In the genomic region with DNA sequence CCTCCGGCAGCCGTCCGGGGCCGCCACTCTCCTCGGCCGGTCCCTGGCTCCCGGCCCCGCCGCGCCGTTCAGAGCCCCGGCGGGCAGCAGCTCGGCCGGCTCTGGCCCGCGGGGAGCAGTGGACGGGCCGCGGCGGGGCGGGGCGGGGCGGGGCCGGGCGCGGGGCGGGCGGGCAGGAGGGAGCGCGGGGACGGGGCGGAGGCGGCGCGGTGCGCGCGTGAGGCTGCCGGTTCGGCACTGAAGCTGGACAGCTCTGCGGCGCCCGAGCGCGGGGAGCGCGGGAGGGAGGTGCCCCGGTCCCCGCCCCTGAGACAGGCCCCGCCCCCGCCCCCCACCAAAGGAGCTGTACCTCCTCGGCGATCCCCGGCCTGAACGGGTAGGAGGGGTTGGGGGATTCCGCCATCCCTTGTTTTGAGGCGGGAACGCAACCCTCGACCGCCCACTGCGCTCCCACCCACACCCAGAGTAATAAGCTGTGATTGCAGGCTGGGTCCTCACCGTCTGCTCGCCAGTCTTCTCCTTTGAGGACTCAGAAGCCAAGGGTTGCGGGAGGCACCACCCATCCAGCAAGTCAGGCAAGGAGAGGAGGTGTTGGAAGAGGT, we compare ENCODE assay signal across 10 cellular contexts. TPM values are rescaled to one million over a fixed set of nuclear protein-coding genes. Genes with fewer than 3 reads are reported as not detected.
A peak's percentile ranks its signal among the peaks of the same experiment; 100 is the strongest.
DNase-seq lines count a peak whose midpoint lies in the region; ATAC-seq and TF ChIP-seq lines count a peak whose summit lies in the region.
"Had no signal": no experiment of that assay in that cellular context is flagged by ENCODE, and none has a peak within 500 bp of the region (broad histone marks: within the 10 kb centered on the region; RNA-seq: fewer than 3 reads in every experiment).

A gene (minus strand): TSS at position 239 of the 602 bp plus-strand sequence. CDS start 50,747 bp downstream, outside the sequence.

- H3K27ac ChIP-seq in SJCRH30 (no peak within 1 kb of the TSS), tibial artery (no peak within 1 kb of the TSS)

- TF ChIP-seq CTCF in tibial artery (IDR thresholded peaks at IDR 0.05) = no peak

- DNase-seq in NCI-H2196 (lab: John Stamatoyannopoulos, UW; ENCODE audit: unreplicated experiment) = peak; percentile 32
- DNase-seq in NCI-H2196 treated with DMSO at 0.1 percent for 48 hours (lab: John Stamatoyannopoulos, UW; ENCODE audit: unreplicated experiment) = no peak
- peak; percentile 19 to 35 for DNase-seq in SJCRH30
- DNase-seq in head of caudate nucleus = peak in 25 of 42 donors; percentile 10 to 67 (median 41)
- peak; percentile 21 for DNase-seq in putamen (ENCODE audit: low spot score)
- no peak for DNase-seq in tibial artery
- DNase-seq in activated CD4-positive, CD25-positive, alpha-beta regulatory T cell (lab: John Stamatoyannopoulos, UW) = no peak

- ATAC-seq in GM18517 (IDR thresholded peaks at IDR 0.05; ENCODE audit: unreplicated experiment) = no peak

- H3K27me3 ChIP-seq in SJCRH30 (no peaks in the 10 kb centered on the region), tibial artery (peaks cover 0 to 80% of the 10 kb centered on the region in 2 donors)

- H3K4me3 ChIP-seq in SJCRH30 (peak within 1 kb of the TSS; percentile 63), tibial artery (peak within 1 kb of the TSS in 1 of 2 donors; percentile 17)
- H3K4me3 ChIP-seq: lung had no signal

- H3K36me3 ChIP-seq in SJCRH30 = no peaks in the 10 kb centered on the region
- H3K36me3 ChIP-seq in tibial artery = no peaks in the 10 kb centered on the region

- H3K9me3 ChIP-seq in SJCRH30 (replicated peaks) = no peaks in the 10 kb centered on the region
- no peaks in the 10 kb centered on the region for H3K9me3 ChIP-seq in tibial artery

- H3K4me1 ChIP-seq in SJCRH30 (peaks cover 13% of the 10 kb centered on the region), tibial artery (peaks cover 0 to 14% (median 10%) of the 10 kb centered on the region in 4 donors)

- intact Hi-C loops in head of caudate nucleus (cut with DNase I) = no loop called here
- intact Hi-C loops in tibial artery (cut with DNase I; ENCODE audit: low total_unique reads) = no loop called here

RNA-seq across cellular contexts. Expression of the gene that starts here (rescaled TPM):
- total RNA-seq in SJCRH30 (2014; rRNA removed; shearing (Covaris generic)) = 1.4 and 2.5 TPM in 2 replicates
- total RNA-seq: T-helper 1 cell treated with Interleukin-12 subunit alpha and Interleukin-12 subunit beta and Interleukin-4 antibody, amounts not matched to agents 30 ng/mL and 1 ng/mL, for 36 hours had no signal

Comparison
In these comparisons a context has a peak if more than half of its experiments do, and no peak if none do; other contexts are left out.
1. DNase-seq: peak in NCI-H2196 (single experiment), SJCRH30 (2 of 2), head of caudate nucleus (25 of 42) and putamen (single experiment); none in NCI-H2196 treated with DMSO at 0.1 percent for 48 hours (single experiment), tibial artery (0 of 2) and activated CD4-positive, CD25-positive, alpha-beta regulatory T cell (0 of 4).